In genomic region chr6:100346203-100346602, GRCh38 we compare ENCODE assay signal across 21 cellular contexts.
DNase-seq lines count a peak whose midpoint lies in the region; ATAC-seq, FAIRE-seq and TF ChIP-seq lines count a peak whose summit lies in the region.
"Had no signal": no experiment of that assay in that cellular context is flagged by ENCODE, and none has a peak within 500 bp of the region (broad histone marks: within the 10 kb centered on the region; RNA-seq: fewer than 3 reads in every experiment).

No MANE protein-coding gene starts in this region.

- peaks cover 3% of the 10 kb centered on the region for H3K9me3 Mint-ChIP-seq in natural killer cell treated with Interleukin-12 subunit alpha and Interleukin-12 subunit beta and Interleukin-15 and Interleukin-18, amount 100 ng/mL, for 72 hours
- H3K9me3 Mint-ChIP-seq in natural killer cell: peaks cover 0 to 5% of the 10 kb centered on the region in 2 donors
- H3K9me3 Mint-ChIP-seq: activated CD4-positive, alpha-beta memory T cell treated with anti-CD3 and anti-CD28 coated beads for 36 hours; activated naive CD8-positive, alpha-beta T cell treated with anti-CD3 and anti-CD28 coated beads, Interleukin-2, amount 50 U/mL, for 24 hours; CD8-positive, alpha-beta T cell had no signal

- intact Hi-C loops in natural killer cell (cut with micrococcal nuclease) (no loop called here), HepG2 (cut with micrococcal nuclease; ENCODE audit: unreplicated experiment) (no loop called here)

- peaks cover 0 to 35% of the 10 kb centered on the region in 2 experiments; a peak in 2 of 4 replicates for H3K4me1 ChIP-seq in SK-N-SH (ENCODE audit: control insufficient read depth in 1 of 2, insufficient read depth in 2 of 2, low read depth in 1 of 2, low read length in 1 of 2)
- H3K4me1 ChIP-seq in HepG2 (ENCODE audit: insufficient read depth, low read length): no peaks in the 10 kb centered on the region

- H3K36me3 ChIP-seq in SK-N-SH (replicated peaks in 1 of 2; ENCODE audit: control insufficient read depth in 1 of 2, insufficient read depth in 2 of 2, low read length in 1 of 2): no peaks in the 10 kb centered on the region
- H3K36me3 ChIP-seq in HepG2 (replicated peaks in 1 of 2; ENCODE audit: control insufficient read depth in 1 of 2, insufficient read depth in 2 of 2, low read length in 2 of 2): no peaks in the 10 kb centered on the region
- H3K36me3 ChIP-seq: gastrocnemius medialis had no signal

- BruUV-seq in HepG2 (replicated peaks; lab: Mats Ljungman, UMichigan): no TSS peak

- H3K79me2 ChIP-seq in SK-N-SH (ENCODE audit: insufficient read depth) (no peaks in the 10 kb centered on the region), HepG2 (ENCODE audit: insufficient read depth, low read length) (no peaks in the 10 kb centered on the region)

- CTCF ChIA-PET in SK-N-SH (lab: Yijun Ruan, JAX) (interaction anchor here (1.3 kb wide), 1 partner anchor 13 kb away, joined by 3 read pairs; no protein-coding TSS in a partner anchor), HepG2 (lab: Yijun Ruan, JAX; ENCODE audit: low intra/inter-chr PET ratio, low total read pairs) (no interaction called here)

- no peak for TF ChIP-seq POLR2A in HepG2 (IDR thresholded peaks at IDR 0.05; ENCODE audit: insufficient read depth in 1 of 2, low read depth in 2 of 2, low read length in 2 of 2)

- H3K9ac ChIP-seq in SK-N-SH (peak overlapping the region; percentile 58; the same call in 1 of the 2 replicates), HepG2 (ENCODE audit: insufficient read depth, low read depth, low read length) (no peak overlapping the region)

- TF ChIP-seq RAD21 in SK-N-SH (IDR thresholded peaks at IDR 0.05; ENCODE audit: low read length): no peak
- TF ChIP-seq RAD21 in HepG2 (CRISPR knock-in tag; IDR thresholded peaks at IDR 0.05): no peak

- H3K4me3 ChIP-seq in SK-N-SH (ENCODE audit: low read depth in 2 of 2, low read length in 1 of 2) (peak overlapping the region in 1 of 2 experiments; percentile 19; a peak in 2 of 4 replicates), fibroblast of the aortic adventitia (ENCODE audit: low read depth, low read length) (no peak overlapping the region), HepG2 (replicated peaks in 1 of 3; ENCODE audit: insufficient read depth in 1 of 3, low read depth in 2 of 3, low read length in 3 of 3) (no peak overlapping the region)
- H3K4me3 ChIP-seq: gastrocnemius medialis had no signal

- H4K20me1 ChIP-seq in SK-N-SH (ENCODE audit: insufficient read depth) (no peaks in the 10 kb centered on the region), HepG2 (ENCODE audit: insufficient read depth, low read length) (no peaks in the 10 kb centered on the region)

- H3K27me3 ChIP-seq in SK-N-SH (ENCODE audit: insufficient read depth): no peaks in the 10 kb centered on the region
- H3K27me3 ChIP-seq in HepG2 (ENCODE audit: control insufficient read depth in 1 of 2, insufficient read depth in 2 of 2, low read length in 2 of 2): no peaks in the 10 kb centered on the region
- H3K27me3 ChIP-seq: gastrocnemius medialis had no signal

- H3K4me1 Mint-ChIP-seq in natural killer cell treated with Interleukin-12 subunit alpha and Interleukin-12 subunit beta and Interleukin-15 and Interleukin-18, amount 100 ng/mL, for 72 hours (ENCODE audit: low read depth in 2 of 2): peaks cover 5 to 21% of the 10 kb centered on the region in 2 donors
- H3K4me1 Mint-ChIP-seq in natural killer cell: peaks cover 0 to 16% of the 10 kb centered on the region in 2 donors
- H3K4me1 Mint-ChIP-seq: activated naive CD8-positive, alpha-beta T cell treated with anti-CD3 and anti-CD28 coated beads, Interleukin-2, amount 50 U/mL, for 24 hours; naive thymus-derived CD4-positive, alpha-beta T cell had no signal

- DNase-seq in natural killer cell treated with Interleukin-12 subunit alpha and Interleukin-12 subunit beta and Interleukin-15 and Interleukin-18, amount 100 ng/mL, for 72 hours (ENCODE audit: low spot score): no peak
- DNase-seq in natural killer cell (no peak), SK-N-SH (no peak), fibroblast of the aortic adventitia (ENCODE audit: low read depth) (peak; percentile 20), globus pallidus (ENCODE audit: low spot score) (no peak), HepG2 (ENCODE audit: low spot score) (no peak), KBM-7 (no peak)
- DNase-seq: activated CD4-positive, alpha-beta memory T cell treated with anti-CD3 and anti-CD28 coated beads for 36 hours; activated naive CD8-positive, alpha-beta T cell treated with anti-CD3 and anti-CD28 coated beads, Interleukin-2, amount 50 U/mL, for 24 hours; CD8-positive, alpha-beta T cell; gastrocnemius medialis; Kasumi-1; left ventricle myocardium superior; naive thymus-derived CD4-positive, alpha-beta T cell; NCI-H1694; NCI-H510A treated with DMSO at 0.1 percent for 48 hours; stimulated activated naive CD8-positive, alpha-beta T cell treated with anti-CD3 and anti-CD28 coated beads, Interleukin-15, Interleukin-2, amounts not matched to agents 100 U/mL and 50 U/mL, for 24 hours had no signal

- H3K27me3 Mint-ChIP-seq in natural killer cell treated with Interleukin-12 subunit alpha and Interleukin-12 subunit beta and Interleukin-15 and Interleukin-18, amount 100 ng/mL, for 72 hours: peaks cover 0 to 12% of the 10 kb centered on the region in 2 donors
- peaks cover 0 to 3% of the 10 kb centered on the region in 2 donors for H3K27me3 Mint-ChIP-seq in natural killer cell (ENCODE audit: low read depth in 2 of 2)
- H3K27me3 Mint-ChIP-seq: activated CD4-positive, alpha-beta memory T cell treated with anti-CD3 and anti-CD28 coated beads for 36 hours; activated naive CD8-positive, alpha-beta T cell treated with anti-CD3 and anti-CD28 coated beads, Interleukin-2, amount 50 U/mL, for 24 hours had no signal

- POLR2A ChIA-PET in SK-N-SH (lab: Yijun Ruan, JAX): no interaction called here
- POLR2A ChIA-PET in HepG2 (lab: Yijun Ruan, JAX): no interaction called here

- H3F3A ChIP-seq in SK-N-SH (replicated peaks; ENCODE audit: insufficient read depth): peaks cover 18% of the 10 kb centered on the region

- TF ChIP-seq EP300 in SK-N-SH (IDR thresholded peaks at IDR 0.05; ENCODE audit: borderline replicate concordance in 1 of 2, low read depth in 1 of 2, low read length in 1 of 2) (no peak), HepG2 (IDR thresholded peaks at IDR 0.05; ENCODE audit: low read depth in 2 of 2, low read length in 2 of 2) (no peak), HepG2 (CRISPR knock-in tag; IDR thresholded peaks at IDR 0.05; ENCODE audit: borderline replicate concordance) (no peak)

- H2AFZ ChIP-seq in SK-N-SH (ENCODE audit: low read depth): peak overlapping the region; percentile 47
- H2AFZ ChIP-seq in HepG2 (ENCODE audit: low read length): no peak overlapping the region

- no peaks in the 10 kb centered on the region for H3K36me3 Mint-ChIP-seq in natural killer cell treated with Interleukin-12 subunit alpha and Interleukin-12 subunit beta and Interleukin-15 and Interleukin-18, amount 100 ng/mL, for 72 hours
- H3K36me3 Mint-ChIP-seq in natural killer cell: no peaks in the 10 kb centered on the region
- H3K36me3 Mint-ChIP-seq: activated CD4-positive, alpha-beta memory T cell treated with anti-CD3 and anti-CD28 coated beads for 36 hours; CD8-positive, alpha-beta T cell; naive thymus-derived CD4-positive, alpha-beta T cell had no signal

- no peak for FAIRE-seq in HepG2 (lab: Jason Lieb, UNC)
- FAIRE-seq: A204.1, colon, GM12892 had no signal

- 13% methylated on average over 2 of the region's 2 CpGs for WGBS in SK-N-SH (ENCODE audit: low lambda C conversion rate)
- 3% methylated on average over 2 of the region's 2 CpGs for WGBS in HepG2 (ENCODE audit: low lambda C conversion rate)

- ATAC-seq in natural killer cell treated with Interleukin-12 subunit alpha and Interleukin-12 subunit beta and Interleukin-15 and Interleukin-18, amount 100 ng/mL, for 72 hours: no peak
- ATAC-seq in natural killer cell (no peak), GM21786 (IDR thresholded peaks at IDR 0.05; ENCODE audit: unreplicated experiment) (no peak), HepG2 (no peak)
- ATAC-seq: activated naive CD8-positive, alpha-beta T cell treated with anti-CD3 and anti-CD28 coated beads, Interleukin-2, amount 50 U/mL, for 24 hours; CD8-positive, alpha-beta T cell; gastrocnemius medialis; left ventricle myocardium superior; naive thymus-derived CD4-positive, alpha-beta T cell; stimulated activated naive CD8-positive, alpha-beta T cell treated with anti-CD3 and anti-CD28 coated beads, Interleukin-15, Interleukin-2, amounts not matched to agents 100 U/mL and 50 U/mL, for 24 hours had no signal

- TF ChIP-seq CTCF in natural killer cell (IDR thresholded peaks at IDR 0.05) (no peak), SK-N-SH (IDR thresholded peaks at IDR 0.05) (no peak), fibroblast of the aortic adventitia (IDR thresholded peaks at IDR 0.05; ENCODE audit: insufficient read depth, low read length) (no peak), HepG2 (CRISPR knock-in tag; IDR thresholded peaks at IDR 0.05) (no peak)

- H3K9me2 ChIP-seq in SK-N-SH: no peaks in the 10 kb centered on the region

- H3K27ac ChIP-seq in SK-N-SH (ENCODE audit: low read depth in 2 of 2, low read length in 1 of 2) (peak overlapping the region; percentile 62 to 88; a peak in 3 of 4 replicates), HepG2 (ENCODE audit: extremely low read length, insufficient read depth, low read length) (no peak overlapping the region)
- H3K27ac ChIP-seq: gastrocnemius medialis had no signal

- H3K27ac Mint-ChIP-seq in natural killer cell treated with Interleukin-12 subunit alpha and Interleukin-12 subunit beta and Interleukin-15 and Interleukin-18, amount 100 ng/mL, for 72 hours: peak overlapping the region in 1 of 2 donors; percentile 6
- H3K27ac Mint-ChIP-seq in natural killer cell: no peak overlapping the region
- H3K27ac Mint-ChIP-seq: activated CD4-positive, alpha-beta memory T cell treated with anti-CD3 and anti-CD28 coated beads for 36 hours; activated naive CD8-positive, alpha-beta T cell treated with anti-CD3 and anti-CD28 coated beads, Interleukin-2, amount 50 U/mL, for 24 hours; CD8-positive, alpha-beta T cell; naive thymus-derived CD4-positive, alpha-beta T cell had no signal

- in situ Hi-C loops in HepG2 (cut with HindIII; ENCODE audit: extremely low pct_ligation_motif_present, low pct_unique_long_range_greater_than_20kb) (no loop called here), KBM-7 (cut with MboI; ENCODE audit: low pct_unique_long_range_greater_than_20kb, low sequenced_read_pairs) (no loop called here)

- peak overlapping the region; percentile 33 for H3K4me3 Mint-ChIP-seq in natural killer cell treated with Interleukin-12 subunit alpha and Interleukin-12 subunit beta and Interleukin-15 and Interleukin-18, amount 100 ng/mL, for 72 hours
- no peak overlapping the region for H3K4me3 Mint-ChIP-seq in natural killer cell
- H3K4me3 Mint-ChIP-seq: activated CD4-positive, alpha-beta memory T cell treated with anti-CD3 and anti-CD28 coated beads for 36 hours; activated naive CD8-positive, alpha-beta T cell treated with anti-CD3 and anti-CD28 coated beads, Interleukin-2, amount 50 U/mL, for 24 hours; CD8-positive, alpha-beta T cell; naive thymus-derived CD4-positive, alpha-beta T cell had no signal

- H3K4me2 ChIP-seq in SK-N-SH: peak overlapping the region; percentile 50
- H3K4me2 ChIP-seq in HepG2 (ENCODE audit: low read depth, low read length): no peak overlapping the region

- no peaks in the 10 kb centered on the region for H3K9me3 ChIP-seq in SK-N-SH
- H3K9me3 ChIP-seq in HepG2 (ENCODE audit: low read length): no peaks in the 10 kb centered on the region
- H3K9me3 ChIP-seq: gastrocnemius medialis had no signal
